12 cellular contexts compared by ENCODE assay signal in the genomic region with DNA sequence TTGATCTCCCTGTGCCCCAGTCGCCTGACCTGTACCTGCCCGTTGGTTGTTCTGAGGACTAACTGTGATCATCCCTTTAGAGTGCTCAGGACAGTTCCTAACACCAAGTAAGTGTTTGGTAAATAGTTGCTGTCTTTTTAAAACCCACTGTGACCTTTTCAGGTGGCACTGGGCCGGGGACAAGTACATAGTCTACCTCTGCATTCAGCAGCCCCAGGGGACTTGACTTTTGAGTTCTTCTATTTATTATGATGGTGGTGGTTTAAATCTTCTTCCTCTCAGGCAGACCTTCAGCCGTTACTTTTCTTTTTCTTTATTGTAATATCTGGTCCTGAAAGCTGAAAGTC. TPM values are rescaled to one million over a fixed set of nuclear protein-coding genes. Genes with fewer than 3 reads are reported as not detected.
DNase-seq lines count a peak whose midpoint lies in the region; ATAC-seq and TF ChIP-seq lines count a peak whose summit lies in the region.
"Had no signal": no experiment of that assay in that cellular context is flagged by ENCODE, and none has a peak within 500 bp of the region (broad histone marks: within the 10 kb centered on the region; RNA-seq: fewer than 3 reads in every experiment).

No MANE protein-coding gene starts in this region.

- H3K27me3 ChIP-seq in right cardiac atrium (ENCODE audit: control insufficient read depth, insufficient read depth) (no peaks in the 10 kb centered on the region), suprapubic skin (no peaks in the 10 kb centered on the region)

- H3K36me3 Mint-ChIP-seq in activated naive CD4-positive, alpha-beta T cell treated with anti-CD3 and anti-CD28 coated beads for 36 hours (ENCODE audit: low read depth), result peaks cover 31% of the 10 kb centered on the region
- peaks cover 85% of the 10 kb centered on the region for H3K36me3 Mint-ChIP-seq in activated CD8-positive, alpha-beta T cell treated with anti-CD3 and anti-CD28 coated beads for 36 hours (ENCODE audit: low read depth)

- TF ChIP-seq EP300 in suprapubic skin (IDR thresholded peaks at IDR 0.05), result no peak

- intact Hi-C loops in activated naive CD4-positive, alpha-beta T cell treated with anti-CD3 and anti-CD28 coated beads for 36 hours (cut with micrococcal nuclease), result no loop called here
- intact Hi-C loops in activated CD8-positive, alpha-beta T cell treated with anti-CD3 and anti-CD28 coated beads for 36 hours (cut with micrococcal nuclease), result no loop called here
- intact Hi-C loops in right cardiac atrium (cut with DNase I), result loop anchor here in 1 of 4 donors (10.0 kb wide), 2 partner anchors 49 to 91 kb away; no protein-coding TSS in a partner anchor

- H3K4me1 Mint-ChIP-seq in activated naive CD4-positive, alpha-beta T cell treated with anti-CD3 and anti-CD28 coated beads for 36 hours (ENCODE audit: low read depth), result peaks cover 94% of the 10 kb centered on the region
- peaks cover 94% of the 10 kb centered on the region for H3K4me1 Mint-ChIP-seq in activated CD8-positive, alpha-beta T cell treated with anti-CD3 and anti-CD28 coated beads for 36 hours (ENCODE audit: low read depth)

- CTCF ChIA-PET in activated naive CD4-positive, alpha-beta T cell treated with anti-CD3 and anti-CD28 coated beads for 36 hours (lab: Charles Lee), result interaction anchor here (1.3 to 25.5 kb wide), 3 partner anchors 24 to 90 kb away, joined by 4 to 932 read pairs (median 4); a partner anchor contains a TSS
- CTCF ChIA-PET in activated CD8-positive, alpha-beta T cell treated with anti-CD3 and anti-CD28 coated beads for 36 hours (lab: Charles Lee), result interaction anchor here (1.8 to 29.8 kb wide), 4 partner anchors 10 to 121 kb away, joined by 14 to 913 read pairs (median 69); a partner anchor contains a TSS

- no peak overlapping the region for H3K4me3 ChIP-seq in right cardiac atrium (ENCODE audit: low read length)
- H3K4me3 ChIP-seq in suprapubic skin, result no peak overlapping the region

- no peaks in the 10 kb centered on the region for H3K9me3 Mint-ChIP-seq in activated naive CD4-positive, alpha-beta T cell treated with anti-CD3 and anti-CD28 coated beads for 36 hours
- H3K9me3 Mint-ChIP-seq in activated CD8-positive, alpha-beta T cell treated with anti-CD3 and anti-CD28 coated beads for 36 hours, result no peaks in the 10 kb centered on the region
- H3K9me3 Mint-ChIP-seq: nephron progenitor cell had no signal

- TF ChIP-seq CTCF in activated CD8-positive, alpha-beta T cell treated with anti-CD3 and anti-CD28 coated beads for 36 hours (IDR thresholded peaks at IDR 0.05), result no peak
- TF ChIP-seq CTCF in suprapubic skin (IDR thresholded peaks at IDR 0.05), result no peak

- H3K4me3 Mint-ChIP-seq in activated naive CD4-positive, alpha-beta T cell treated with anti-CD3 and anti-CD28 coated beads for 36 hours, result peak overlapping the region; percentile 64
- H3K4me3 Mint-ChIP-seq in activated CD8-positive, alpha-beta T cell treated with anti-CD3 and anti-CD28 coated beads for 36 hours, result peak overlapping the region; percentile 68
- H3K4me3 Mint-ChIP-seq: nephron progenitor cell had no signal

- peak overlapping the region; percentile 89 for H3K27ac ChIP-seq in right cardiac atrium (ENCODE audit: low read length)
- H3K27ac ChIP-seq in suprapubic skin, result no peak overlapping the region
- H3K27ac ChIP-seq: KMS-11 had no signal

- WGBS in right cardiac atrium, result 69% methylated on average over 4 of the region's 4 CpGs
- 77% methylated on average over 4 of the region's 4 CpGs for WGBS in suprapubic skin

- H3K9me3 ChIP-seq in right cardiac atrium (ENCODE audit: control insufficient read depth, low read length) (no peaks in the 10 kb centered on the region), suprapubic skin (no peaks in the 10 kb centered on the region)

- H3K27me3 Mint-ChIP-seq in activated naive CD4-positive, alpha-beta T cell treated with anti-CD3 and anti-CD28 coated beads for 36 hours (ENCODE audit: low read depth), result no peaks in the 10 kb centered on the region
- no peaks in the 10 kb centered on the region for H3K27me3 Mint-ChIP-seq in activated CD8-positive, alpha-beta T cell treated with anti-CD3 and anti-CD28 coated beads for 36 hours

- H3K27ac Mint-ChIP-seq in activated naive CD4-positive, alpha-beta T cell treated with anti-CD3 and anti-CD28 coated beads for 36 hours, result peak overlapping the region; percentile 94
- peak overlapping the region; percentile 96 for H3K27ac Mint-ChIP-seq in activated CD8-positive, alpha-beta T cell treated with anti-CD3 and anti-CD28 coated beads for 36 hours

- POLR2A ChIA-PET in activated CD8-positive, alpha-beta T cell treated with anti-CD3 and anti-CD28 coated beads for 36 hours (lab: Charles Lee), result interaction anchor here (0.8 to 27.2 kb wide), 6 partner anchors 11 to 109 kb away, joined by 3 to 840 read pairs (median 6); a partner anchor contains a TSS

- DNase-seq in activated naive CD4-positive, alpha-beta T cell treated with anti-CD3 and anti-CD28 coated beads for 36 hours, result no peak
- no peak for DNase-seq in activated naive CD4-positive, alpha-beta T cell treated with Interleukin-2 at 50 U/mL for 16 hours
- no peak for DNase-seq in activated CD8-positive, alpha-beta T cell treated with anti-CD3 and anti-CD28 coated beads for 36 hours
- DNase-seq in right cardiac atrium, result no peak
- DNase-seq in suprapubic skin (ENCODE audit: low spot score in 2 of 2), result peak; percentile 28 to 48
- DNase-seq in effector CD4-positive, alpha-beta T cell, result no peak
- no peak for DNase-seq in germinal center (ENCODE audit: low spot score)
- DNase-seq: nephron progenitor cell; stimulated activated CD4-positive, alpha-beta T cell treated with anti-CD3 and anti-CD28 coated beads, Interleukin-12 subunit alpha, Interleukin-12 subunit beta, amount 100 ng/mL, for 4 hours had no signal

- TF ChIP-seq POLR2A in suprapubic skin (IDR thresholded peaks at IDR 0.05), result no peak

- no peak for ATAC-seq in activated CD8-positive, alpha-beta T cell treated with anti-CD3 and anti-CD28 coated beads for 36 hours
- ATAC-seq in right cardiac atrium (no peak), HG02884 (IDR thresholded peaks at IDR 0.05; ENCODE audit: unreplicated experiment) (no peak)

- H3K36me3 ChIP-seq in suprapubic skin, result no peaks in the 10 kb centered on the region

- H3K4me1 ChIP-seq in right cardiac atrium (ENCODE audit: control insufficient read depth, insufficient read depth, low read length) (peaks cover 29% of the 10 kb centered on the region), suprapubic skin (peaks cover 60% of the 10 kb centered on the region)

RNA-seq across cellular contexts. Expression of a gene that starts 38.8 kb away (rescaled TPM):
- total RNA-seq in activated naive CD4-positive, alpha-beta T cell treated with anti-CD3 and anti-CD28 coated beads for 36 hours, result 100 to 1,000 TPM; 173 to 175 TPM
- total RNA-seq in activated CD8-positive, alpha-beta T cell treated with anti-CD3 and anti-CD28 coated beads for 36 hours, result 100 to 1,000 TPM; 340 to 351 TPM
- total RNA-seq in right cardiac atrium (10 to 100 TPM; 68.1 to 74.8 (median 71.5) TPM), suprapubic skin (10 to 100 TPM; 48.8 to 80.0 (median 61.4) TPM)
- 46.6 TPM for polyA plus RNA-seq in right cardiac atrium

RNA-seq across cellular contexts. Expression of a gene that starts 55.5 kb away (rescaled TPM):
- under 1 TPM; 0.52 to 0.99 TPM for total RNA-seq in activated naive CD4-positive, alpha-beta T cell treated with anti-CD3 and anti-CD28 coated beads for 36 hours
- 1 to 10 TPM; 2.6 to 3.1 TPM for total RNA-seq in activated CD8-positive, alpha-beta T cell treated with anti-CD3 and anti-CD28 coated beads for 36 hours
- total RNA-seq in right cardiac atrium, result under 1 TPM in 3 of 4 donors, not detected in 1; 0.29 to 0.42 (median 0.31) TPM
- 0.11 TPM for polyA plus RNA-seq in right cardiac atrium
- 100 to 1,000 TPM in 3 of 4 donors, 10 to 100 TPM in 1; 78.9 to 130 (median 108) TPM for total RNA-seq in suprapubic skin
- polyA plus RNA-seq: BJ had no signal

Comparison
In these comparisons a context has a peak if more than half of its experiments do, and no peak if none do; other contexts are left out.
1. DNase-seq: peak in suprapubic skin (2 of 2); none in activated naive CD4-positive, alpha-beta T cell treated with anti-CD3 and anti-CD28 coated beads for 36 hours (single experiment), activated naive CD4-positive, alpha-beta T cell treated with Interleukin-2 at 50 U/mL for 16 hours (single experiment), activated CD8-positive, alpha-beta T cell treated with anti-CD3 and anti-CD28 coated beads for 36 hours (single experiment), right cardiac atrium (0 of 3), effector CD4-positive, alpha-beta T cell (single experiment) and germinal center (single experiment).
2. RNA of a gene that starts 55.5 kb away (total RNA-seq): 78.9 to 130 TPM in suprapubic skin; 2.6 to 3.1 TPM in activated CD8-positive, alpha-beta T cell treated with anti-CD3 and anti-CD28 coated beads for 36 hours, 0.52 to 0.99 TPM in activated naive CD4-positive, alpha-beta T cell treated with anti-CD3 and anti-CD28 coated beads for 36 hours and 0.29 to 0.42 TPM in right cardiac atrium; every median in the first group is over 10 times any median in the second.